ENCODE assay signal across 1 cellular context in the genomic region with DNA sequence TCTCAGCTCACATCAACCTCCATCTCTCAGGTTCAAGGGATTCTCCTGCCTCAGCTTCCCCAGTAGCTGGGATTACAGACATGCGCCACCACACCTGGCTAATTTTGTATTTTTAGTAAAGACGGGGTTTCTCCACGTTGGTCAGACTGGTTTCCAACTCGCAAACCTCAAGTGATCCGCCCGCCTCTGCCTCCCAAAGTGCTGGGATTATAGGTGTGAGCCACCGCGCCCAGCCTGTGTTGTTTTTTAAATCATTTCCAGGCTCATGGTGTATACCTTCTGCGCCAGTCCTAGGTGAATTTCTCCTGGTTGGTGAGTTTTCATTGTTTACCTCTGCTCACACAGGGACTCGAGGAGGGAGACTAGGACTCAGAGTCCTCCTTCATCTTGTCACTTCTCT.
TF ChIP-seq lines count a peak whose summit lies in the region.

No MANE protein-coding gene starts in this region.

TF ChIP-seq in K562, 482 proteins besides CTCF, POLR2A, EP300 and RAD21:
- TF ChIP-seq POLR2AphosphoS5 (IDR thresholded peaks at IDR 0.05; ENCODE audit: control insufficient read depth, insufficient read depth, low read depth, low read length): 0 out of 2 replicates have a peak, but pooled peaks have one; percentile 3
- TF ChIP-seq, protein P1, sequence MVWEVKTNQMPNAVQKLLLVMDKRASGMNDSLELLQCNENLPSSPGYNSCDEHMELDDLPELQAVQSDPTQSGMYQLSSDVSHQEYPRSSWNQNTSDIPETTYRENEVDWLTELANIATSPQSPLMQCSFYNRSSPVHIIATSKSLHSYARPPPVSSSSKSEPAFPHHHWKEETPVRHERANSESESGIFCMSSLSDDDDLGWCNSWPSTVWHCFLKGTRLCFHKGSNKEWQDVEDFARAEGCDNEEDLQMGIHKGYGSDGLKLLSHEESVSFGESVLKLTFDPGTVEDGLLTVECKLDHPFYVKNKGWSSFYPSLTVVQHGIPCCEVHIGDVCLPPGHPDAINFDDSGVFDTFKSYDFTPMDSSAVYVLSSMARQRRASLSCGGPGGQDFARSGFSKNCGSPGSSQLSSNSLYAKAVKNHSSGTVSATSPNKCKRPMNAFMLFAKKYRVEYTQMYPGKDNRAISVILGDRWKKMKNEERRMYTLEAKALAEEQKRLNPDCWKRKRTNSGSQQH (CRISPR knock-in tag; IDR thresholded peaks at IDR 0.05): 0 out of 2 replicates have a peak, but pooled peaks have one; percentile 9
